ENCODE assay signal across 8 cellular contexts in the genomic region with DNA sequence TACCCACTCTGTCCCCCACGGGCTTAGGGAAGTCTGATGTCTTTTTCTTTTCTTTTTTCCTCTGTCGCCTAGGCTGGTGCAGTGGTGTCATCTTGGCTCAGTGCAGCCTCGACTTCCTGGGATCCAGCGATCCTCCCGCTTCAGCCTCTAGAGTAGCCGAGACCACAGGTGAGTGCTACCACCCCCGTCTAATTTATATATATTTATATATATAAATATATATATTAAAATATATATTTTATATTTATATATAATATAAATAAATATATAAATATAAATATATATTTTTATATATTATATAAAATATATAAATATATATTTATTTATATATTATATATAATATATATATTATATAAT. TPM values are rescaled to one million over a fixed set of nuclear protein-coding genes. Genes with fewer than 3 reads are reported as not detected.
DNase-seq lines count a peak whose midpoint lies in the region; ATAC-seq, FAIRE-seq and TF ChIP-seq lines count a peak whose summit lies in the region.

No MANE protein-coding gene starts in this region.

- TF ChIP-seq POLR2A in gastrocnemius medialis (IDR thresholded peaks at IDR 0.05): no peak

- H3K36me3 Mint-ChIP-seq in T-cell: peaks cover 13% of the 10 kb centered on the region

- no peaks in the 10 kb centered on the region for H3K27me3 Mint-ChIP-seq in T-cell

- in situ Hi-C loops in GM23248 (cut with MboI): no loop called here
- in situ Hi-C loops in gastrocnemius medialis (cut with MboI; ENCODE audit: low sequenced_read_pairs in 4 of 4): loop anchor here in 2 of 4 donors (25.0 kb wide), 2 partner anchors 131 to 231 kb away; a partner anchor contains a TSS

- peak overlapping the region; percentile 96 for H3K9ac ChIP-seq in GM23248

- H3K4me2 ChIP-seq in GM23248 (ENCODE audit: unreplicated experiment): peak overlapping the region; percentile 93

- H3K4me1 Mint-ChIP-seq in T-cell: peaks cover 33 to 45% (median 35%) of the 10 kb centered on the region in 3 donors

- peak overlapping the region; percentile 80 for H3K4me3 ChIP-seq in GM23248
- peak overlapping the region; percentile 79 for H3K4me3 ChIP-seq in fibroblast of the aortic adventitia (ENCODE audit: low read depth, low read length)
- peak overlapping the region; percentile 69 to 93 (median 82) for H3K4me3 ChIP-seq in gastrocnemius medialis

- CTCF ChIA-PET in T-cell (lab: Charles Lee): interaction anchor here in 1 of 2 donors (0.7 to 4.1 kb wide), 4 partner anchors 22 to 135 kb away, joined by 3 to 62 read pairs (median 20); no protein-coding TSS in a partner anchor

- H3F3A ChIP-seq in GM23248 (ENCODE audit: insufficient read depth): peaks cover 27% of the 10 kb centered on the region

- peaks cover 63% of the 10 kb centered on the region for H3K79me2 ChIP-seq in GM23248 (ENCODE audit: insufficient read depth)

- H3K9me3 Mint-ChIP-seq in T-cell: peaks cover 0 to 2% (median 0%) of the 10 kb centered on the region in 3 donors

- H3K9me3 ChIP-seq in GM23248 (ENCODE audit: low read depth) (no peaks in the 10 kb centered on the region), gastrocnemius medialis (no peaks in the 10 kb centered on the region)

- H3K27me3 ChIP-seq in GM23248 (replicated peaks; ENCODE audit: insufficient read depth) (no peaks in the 10 kb centered on the region), gastrocnemius medialis (no peaks in the 10 kb centered on the region)

- peaks cover 2% of the 10 kb centered on the region; the same call in 1 of the 2 replicates for H3K4me1 ChIP-seq in GM23248 (ENCODE audit: insufficient read depth)
- H3K4me1 ChIP-seq in gastrocnemius medialis: peaks cover 15% of the 10 kb centered on the region in 2 donors

- intact Hi-C loops in gastrocnemius medialis (cut with DNase I; ENCODE audit: low total_unique reads) (no loop called here), sciatic nerve (cut with DNase I) (loop anchor here (2.0 to 10.0 kb wide), 2 partner anchors 25 to 49 kb away; no protein-coding TSS in a partner anchor)

- ATAC-seq in T-cell (replicated peaks in 1 of 4) (no peak), gastrocnemius medialis (no peak), sciatic nerve (no peak), GM18520 (IDR thresholded peaks at IDR 0.05; ENCODE audit: unreplicated experiment) (no peak)

- DNase-seq in GM23248 (no peak), T-cell (no peak), fibroblast of the aortic adventitia (ENCODE audit: low read depth) (no peak), gastrocnemius medialis (no peak), HuH-7.5 (ENCODE audit: low spot score) (no peak), sciatic nerve (ENCODE audit: low spot score) (no peak), urothelium cell line (ENCODE audit: low spot score) (no peak)

- H3K36me3 ChIP-seq in GM23248 (ENCODE audit: low read depth): no peaks in the 10 kb centered on the region
- no peaks in the 10 kb centered on the region for H3K36me3 ChIP-seq in gastrocnemius medialis

- H2AFZ ChIP-seq in GM23248: peak overlapping the region; percentile 85

- no peak for TF ChIP-seq CTCF in fibroblast of the aortic adventitia (IDR thresholded peaks at IDR 0.05; ENCODE audit: insufficient read depth, low read length)
- no peak for TF ChIP-seq CTCF in gastrocnemius medialis (IDR thresholded peaks at IDR 0.05 in 4 of 5, conservative IDR thresholded peaks at IDR 0.05 in 1 of 5)

- H4K20me1 ChIP-seq in GM23248 (ENCODE audit: insufficient read depth): no peaks in the 10 kb centered on the region

- FAIRE-seq in urothelium cell line (lab: Jason Lieb, UNC): no peak

- peak overlapping the region; percentile 98 to 99 for H3K27ac Mint-ChIP-seq in T-cell

- no peaks in the 10 kb centered on the region for H3K9me2 ChIP-seq in GM23248 (ENCODE audit: insufficient read depth)

- peak overlapping the region; percentile 93 to 100 (median 95) for H3K4me3 Mint-ChIP-seq in T-cell

- 6 to 9% methylated on average over 7 of the region's 7 CpGs for WGBS in GM23248 (ENCODE audit: low coverage in 1 of 2, low lambda C conversion rate in 2 of 2, missing lambda C conversion rate in 2 of 2), 2 experiments

- H3K27ac ChIP-seq in GM23248 (peak overlapping the region; percentile 98), gastrocnemius medialis (peak overlapping the region; percentile 96 to 99 (median 97))

- POLR2A ChIA-PET in T-cell (lab: Charles Lee): interaction anchor here in 1 of 2 donors (3.1 to 3.2 kb wide), 3 partner anchors 24 to 78 kb away, joined by 25 to 99 read pairs (median 81); a partner anchor contains a TSS

RNA-seq across cellular contexts. Expression of a gene that starts 3.3 kb away (rescaled TPM):
- 0.13 and 1.2 TPM in 2 replicates for total RNA-seq in GM23248 (2014; rRNA removed; shearing (Covaris generic))
- polyA plus RNA-seq in GM23248 (2016; fragmentation: Nextera tagmentation; extraction: Ambion mirVana): 0.35 and 0.56 TPM in 2 replicates
- 10 to 100 TPM; 47.8 to 64.1 (median 53.1) TPM for total RNA-seq in T-cell
- 3.0 and 3.4 TPM in 2 replicates for total RNA-seq in fibroblast of the aortic adventitia (ENCODE audit: low replicate concordance)
- total RNA-seq in gastrocnemius medialis: 1 to 10 TPM; 1.1 to 3.3 (median 1.4) TPM
- 5.7 TPM for total RNA-seq in sciatic nerve
